ENCODE assay signal across 8 cellular contexts in genomic region chr12:66107451-66107915, GRCh38. TPM values are rescaled to one million over a fixed set of nuclear protein-coding genes. Genes with fewer than 3 reads are reported as not detected.
DNase-seq lines count a peak whose midpoint lies in the region; ATAC-seq and TF ChIP-seq lines count a peak whose summit lies in the region.

No MANE protein-coding gene starts in this region.

- H3K27ac ChIP-seq in SJCRH30 = peak overlapping the region; percentile 52
- no peak overlapping the region for H3K27ac ChIP-seq in hepatocyte
- H3K27ac ChIP-seq in gastrocnemius medialis = no peak overlapping the region

- H3K79me2 ChIP-seq in hepatocyte = no peaks in the 10 kb centered on the region

- no peaks in the 10 kb centered on the region for H3K9me2 ChIP-seq in hepatocyte (replicated peaks; ENCODE audit: insufficient read depth)

- DNase-seq in ACHN (peak; percentile 98), NCI-H1092 (lab: John Stamatoyannopoulos, UW) (peak; percentile 69), SJCRH30 (peak; percentile 79 to 97), amniotic epithelial cell (ENCODE audit: low read depth) (peak; percentile 93), hepatocyte (ENCODE audit: low spot score) (peak; percentile 93), gastrocnemius medialis (peak; percentile 10 to 17)

- H3K9me3 ChIP-seq in SJCRH30 (replicated peaks) (no peaks in the 10 kb centered on the region), hepatocyte (ENCODE audit: low read depth) (no peaks in the 10 kb centered on the region), gastrocnemius medialis (no peaks in the 10 kb centered on the region)

- H3K4me3 ChIP-seq in SJCRH30 (peak overlapping the region; percentile 25; the same call in 1 of the 2 replicates), hepatocyte (no peak overlapping the region), gastrocnemius medialis (no peak overlapping the region)

- TF ChIP-seq POLR2A in gastrocnemius medialis (IDR thresholded peaks at IDR 0.05) = no peak

- 38% methylated on average over 9 of the region's 9 CpGs for WGBS in hepatocyte (ENCODE audit: low lambda C conversion rate, missing lambda C conversion rate)

- TF ChIP-seq CTCF in hepatocyte (IDR thresholded peaks at IDR 0.05; ENCODE audit: poor library complexity) (peak; percentile 69), gastrocnemius medialis (IDR thresholded peaks at IDR 0.05 in 4 of 5, conservative IDR thresholded peaks at IDR 0.05 in 1 of 5) (peak; percentile 35 to 84 (median 74))

- H2AFZ ChIP-seq in hepatocyte = no peak overlapping the region

- H3K27me3 ChIP-seq in SJCRH30 = no peaks in the 10 kb centered on the region
- no peaks in the 10 kb centered on the region for H3K27me3 ChIP-seq in hepatocyte
- H3K27me3 ChIP-seq in gastrocnemius medialis = no peaks in the 10 kb centered on the region

- no peaks in the 10 kb centered on the region for H4K20me1 ChIP-seq in hepatocyte (ENCODE audit: insufficient read depth, poor library complexity, severe bottlenecking)

- H3K36me3 ChIP-seq in SJCRH30 = no peaks in the 10 kb centered on the region
- no peaks in the 10 kb centered on the region for H3K36me3 ChIP-seq in hepatocyte (replicated peaks; ENCODE audit: insufficient read depth, low read depth)
- no peaks in the 10 kb centered on the region for H3K36me3 ChIP-seq in gastrocnemius medialis

- ATAC-seq in GM18498 (IDR thresholded peaks at IDR 0.05; ENCODE audit: unreplicated experiment) (peak; percentile 85), HG02798 (IDR thresholded peaks at IDR 0.05; ENCODE audit: poor library complexity, unreplicated experiment) (peak; percentile 95), gastrocnemius medialis (peak; percentile 66 to 94)

- peak overlapping the region; percentile 36 for H3K4me2 ChIP-seq in hepatocyte

- intact Hi-C loops in gastrocnemius medialis (cut with DNase I; ENCODE audit: low total_unique reads) = loop anchor here (2.0 to 5.0 kb wide), 2 partner anchors 550 to 1217 kb away; no protein-coding TSS in a partner anchor

- H3K4me1 ChIP-seq in SJCRH30 (peaks cover 6% of the 10 kb centered on the region), hepatocyte (ENCODE audit: insufficient read depth) (peaks cover 7% of the 10 kb centered on the region), gastrocnemius medialis (peaks cover 0 to 2% of the 10 kb centered on the region in 2 donors)

- in situ Hi-C loops in ACHN (cut with HindIII; ENCODE audit: low pct_ligation_motif_present, low pct_unique_long_range_greater_than_20kb, low sequenced_read_pairs) = loop anchor here (25.0 kb wide), 1 partner anchor 795 kb away; no protein-coding TSS in a partner anchor
- in situ Hi-C loops in gastrocnemius medialis (cut with MboI; ENCODE audit: low sequenced_read_pairs in 4 of 4) = no loop called here

RNA-seq across cellular contexts. Expression of gene LLPH, which starts 23.1 kb away (rescaled TPM):
- 45.9 and 51.9 TPM in 2 replicates for total RNA-seq in SJCRH30 (2014; rRNA removed; shearing (Covaris generic))
- total RNA-seq in hepatocyte (17.4 and 20.3 TPM in 2 replicates), gastrocnemius medialis (10 to 100 TPM in 2 of 4 donors, 1 to 10 TPM in 2; 9.5 to 21.4 (median 12.5) TPM)
- polyA plus RNA-seq in hepatocyte = 41.1 and 41.4 TPM in 2 replicates

Comparison
In these comparisons a context has a peak if more than half of its experiments do, and no peak if none do; other contexts are left out.
1. DNase-seq: peak in every context shown above with its lines; median percentile 98 in ACHN; 93 in amniotic epithelial cell; 93 in hepatocyte; 88 in SJCRH30; 69 in NCI-H1092; 14 in gastrocnemius medialis.